8 cellular contexts compared by ENCODE assay signal in genomic region chr9:72305102-72305546, GRCh38. TPM values are rescaled to one million over a fixed set of nuclear protein-coding genes. Genes with fewer than 3 reads are reported as not detected.
DNase-seq lines count a peak whose midpoint lies in the region; ATAC-seq and TF ChIP-seq lines count a peak whose summit lies in the region.

No MANE protein-coding gene starts in this region.

- H3K4me1 ChIP-seq in mononuclear cell (ENCODE audit: insufficient read depth, low read length) = peaks cover 65% of the 10 kb centered on the region

- no peaks in the 10 kb centered on the region for H3K9me3 ChIP-seq in mononuclear cell (ENCODE audit: low read depth, low read length)

- peak overlapping the region; percentile 70 for H3K27ac ChIP-seq in epithelial cell of prostate

- no peaks in the 10 kb centered on the region for H3K27me3 ChIP-seq in mononuclear cell (ENCODE audit: insufficient read depth, low read length)

- H3K4me3 ChIP-seq in mononuclear cell (ENCODE audit: low read length) = peak overlapping the region; percentile 49

- ATAC-seq in GM18867 (IDR thresholded peaks at IDR 0.05; ENCODE audit: unreplicated experiment) (peak; percentile 64), HG03135 (IDR thresholded peaks at IDR 0.05; ENCODE audit: unreplicated experiment) (peak; percentile 64), SK-N-SH treated with all-trans-retinoic acid at 6 μM for 48 hours (peak; percentile 100)

- DNase-seq in A172 (ENCODE audit: low spot score) (peak; percentile 98), epithelial cell of prostate (ENCODE audit: low read depth, low spot score) (peak; percentile 74), DMS79 (lab: John Stamatoyannopoulos, UW) (no peak), NCI-H1694 (lab: John Stamatoyannopoulos, UW) (no peak)

TF ChIP-seq in SK-N-SH treated with all-trans-retinoic acid at 6 μM for 48 hours, 23 proteins besides CTCF, POLR2A, EP300 and RAD21:
- TF ChIP-seq GLIS3 (CRISPR knock-in tag; IDR thresholded peaks at IDR 0.05) = no peak
- no peak for TF ChIP-seq OSR1 (CRISPR knock-in tag; IDR thresholded peaks at IDR 0.05)
- no peak for TF ChIP-seq ZFP30 (CRISPR knock-in tag; IDR thresholded peaks at IDR 0.05)
- TF ChIP-seq CSDC2 (CRISPR knock-in tag; IDR thresholded peaks at IDR 0.05) = no peak
- no peak for TF ChIP-seq ESRRG (CRISPR knock-in tag; IDR thresholded peaks at IDR 0.05)
- TF ChIP-seq ZC3H10 (CRISPR knock-in tag; IDR thresholded peaks at IDR 0.05) = no peak
- TF ChIP-seq RARB (CRISPR knock-in tag; IDR thresholded peaks at IDR 0.05) = no peak
- no peak for TF ChIP-seq CREB5 (CRISPR knock-in tag; IDR thresholded peaks at IDR 0.05; ENCODE audit: low read depth)

RNA-seq across cellular contexts. Expression of gene ZFAND5, which starts 59.9 kb away (rescaled TPM):
- total RNA-seq in A172 (2014; rRNA removed; shearing (Covaris generic)) = 113 and 135 TPM in 2 replicates
- total RNA-seq in mononuclear cell = 403 TPM

Comparison
In these comparisons a context has a peak if more than half of its experiments do, and no peak if none do; other contexts are left out.
1. DNase-seq: peak in A172 (single experiment) and epithelial cell of prostate (single experiment); none in DMS79 (single experiment) and NCI-H1694 (single experiment).
2. Peak in every context shown above with its lines, with median percentiles within 50 percentile points of each other: ATAC-seq.